Comparison of ENCODE assay signal across 26 cellular contexts in the genomic region with DNA sequence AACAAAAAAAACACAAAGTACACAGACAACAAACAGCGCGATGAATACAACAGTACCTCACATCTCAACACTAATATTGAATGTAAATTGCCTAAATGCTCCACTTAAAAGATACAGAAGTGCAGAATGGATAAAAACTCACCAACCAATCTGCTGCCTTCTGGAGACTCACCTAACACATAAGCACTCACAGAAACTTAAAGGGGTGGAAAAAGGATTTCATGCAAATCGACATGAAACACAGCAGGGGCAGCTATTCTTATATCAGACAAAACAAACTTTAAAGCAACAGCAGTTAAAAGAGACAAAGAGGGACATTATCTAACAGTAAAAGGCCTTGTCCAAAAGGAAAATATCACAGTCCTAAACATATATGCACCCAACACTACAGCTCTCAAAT.
"Had no signal": no experiment of that assay in that cellular context is flagged by ENCODE, and none has a peak within 500 bp of the region (broad histone marks: within the 10 kb centered on the region; RNA-seq: fewer than 3 reads in every experiment).

No MANE protein-coding gene starts in this region.

- DNase-seq: activated CD4-positive, alpha-beta memory T cell treated with anti-CD3 and anti-CD28 coated beads, Interleukin-2, amount 10 ng/mL, durations not matched to agents 7 days and 5 days; activated CD4-positive, alpha-beta T cell treated with anti-CD3 and anti-CD28 coated beads for 1 hour; activated CD4-positive, alpha-beta T cell treated with anti-CD3 and anti-CD28 coated beads, Interleukin-2, amount 10 ng/mL, durations not matched to agents 7 days and 5 days; activated CD8-positive, alpha-beta memory T cell treated with anti-CD3 and anti-CD28 coated beads, Interleukin-2, amount 50 U/mL, for 48 hours; activated gamma-delta T cell; activated naive CD4-positive, alpha-beta T cell treated with anti-CD3 and anti-CD28 coated beads, Interleukin-2, amount 10 ng/mL, durations not matched to agents 7 days and 5 days; activated naive CD8-positive, alpha-beta T cell treated with anti-CD3 and anti-CD28 coated beads, Interleukin-2, amount 10 ng/mL, durations not matched to agents 7 days and 5 days; activated T-cell treated with anti-CD3 and anti-CD28 coated beads, Interleukin-2, amount 50 U/mL, for 24 hours; brain microvascular endothelial cell; dorsolateral prefrontal cortex; effector memory CD4-positive, alpha-beta T cell; erythroblast; gastrocnemius medialis; head of caudate nucleus; hippocampal formation; left cardiac atrium; left ventricle myocardium superior; posterior cingulate gyrus; right cardiac atrium; stimulated activated CD4-positive, alpha-beta T cell treated with anti-CD3 and anti-CD28 coated beads, Interleukin-15, amount 100 ng/mL, for 24 hours; stimulated activated CD4-positive, alpha-beta T cell treated with anti-CD3 and anti-CD28 coated beads, Interleukin-2, amount 100 ng/mL, for 24 hours; stimulated activated naive B cell treated with anti-CD40 and anti-IgM and Interleukin-4, amounts not matched to agents 10 μg/mL and 1 μg/mL and 100 μg/mL, for 72 hours; stomach; tibial artery; upper lobe of right lung had no signal

- H3K4me3 ChIP-seq: coronary artery, dorsolateral prefrontal cortex, gastrocnemius medialis, stomach, tibial artery, upper lobe of right lung had no signal

- ATAC-seq: gastrocnemius medialis; left cardiac atrium; left ventricle myocardium superior; right cardiac atrium; stimulated activated naive B cell treated with anti-CD40 and anti-IgM and Interleukin-4, amounts not matched to agents 10 μg/mL and 1 μg/mL and 100 μg/mL, for 72 hours; upper lobe of right lung had no signal

- H3K27ac ChIP-seq: brain microvascular endothelial cell, coronary artery, dorsolateral prefrontal cortex, gastrocnemius medialis, stomach, tibial artery, upper lobe of right lung had no signal
